ENCODE assay signal across 33 cellular contexts in the genomic region with DNA sequence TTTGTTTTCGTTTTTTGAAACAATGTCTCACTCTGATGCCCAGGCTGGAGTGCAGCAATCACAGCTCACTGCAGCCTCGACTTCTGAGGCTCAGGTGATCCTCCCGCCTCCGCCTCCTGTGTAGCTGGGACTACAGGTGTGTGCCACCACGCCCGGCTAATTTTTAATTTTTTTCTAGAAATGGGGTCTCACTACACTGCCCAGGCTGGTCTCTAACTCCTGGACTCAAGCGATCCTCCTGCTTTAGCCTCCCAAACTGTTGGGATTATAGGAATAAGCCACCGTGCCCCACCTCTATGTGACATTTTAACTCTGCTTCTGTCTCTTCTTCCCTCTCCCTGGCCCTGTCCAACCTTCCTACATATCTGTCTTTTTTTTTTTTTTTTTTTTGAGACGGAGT. TPM values are rescaled to one million over a fixed set of nuclear protein-coding genes. Genes with fewer than 3 reads are reported as not detected.
"Had no signal": no experiment of that assay in that cellular context is flagged by ENCODE, and none has a peak within 500 bp of the region (broad histone marks: within the 10 kb centered on the region; RNA-seq: fewer than 3 reads in every experiment).

No MANE protein-coding gene starts in this region.

- H3K36me3 Mint-ChIP-seq: natural killer cell; neural progenitor cell; stimulated activated memory B cell treated with anti-CD40 and anti-IgM and Interleukin-4, amounts not matched to agents 10 μg/mL and 1 μg/mL and 100 μg/mL, for 72 hours had no signal

- H3K79me2 ChIP-seq: parathyroid adenoma had no signal

- H3K9me3 ChIP-seq: ovary, psoas muscle, right lobe of liver, sigmoid colon, spleen, suprapubic skin, thoracic aorta, thyroid gland, tibial nerve, upper lobe of left lung, vagina had no signal

- H3K9ac ChIP-seq: neural progenitor cell, parathyroid adenoma had no signal

- H3K4me2 ChIP-seq: neural progenitor cell had no signal

- H3K27ac ChIP-seq: neural progenitor cell, ovary, parathyroid adenoma, psoas muscle, right lobe of liver, sigmoid colon, spleen, suprapubic skin, thoracic aorta, thyroid gland, tibial nerve, upper lobe of left lung, vagina had no signal

- ATAC-seq: naive thymus-derived CD4-positive, alpha-beta T cell; natural killer cell; psoas muscle; right cardiac atrium; right lobe of liver; stimulated activated memory B cell treated with anti-CD40 and anti-IgM and Interleukin-4, amounts not matched to agents 10 μg/mL and 1 μg/mL and 100 μg/mL, for 72 hours; stimulated activated naive CD8-positive, alpha-beta T cell treated with anti-CD3 and anti-CD28 coated beads, Interleukin-15, amount 100 ng/mL, for 72 hours; stimulated activated naive CD8-positive, alpha-beta T cell treated with anti-CD3 and anti-CD28 coated beads, Interleukin-15, Interleukin-2, amounts not matched to agents 100 U/mL and 50 U/mL, for 24 hours had no signal

- H3K27me3 Mint-ChIP-seq: stimulated activated naive CD8-positive, alpha-beta T cell treated with anti-CD3 and anti-CD28 coated beads, Interleukin-15, amount 100 ng/mL, for 72 hours had no signal

- H3K4me3 ChIP-seq: neural progenitor cell, ovary, psoas muscle, right lobe of liver, sigmoid colon, spleen, suprapubic skin, thoracic aorta, thyroid gland, tibial nerve, upper lobe of left lung, vagina had no signal

- DNase-seq: naive thymus-derived CD4-positive, alpha-beta T cell; natural killer cell; occipital lobe; ovary; posterior cingulate gyrus; psoas muscle; right cardiac atrium; right lobe of liver; sigmoid colon; small intestine; spleen; stimulated activated CD4-positive, alpha-beta T cell treated with anti-CD3 and anti-CD28 coated beads, Interleukin-12 subunit alpha, Interleukin-12 subunit beta, amount 100 ng/mL, for 4 hours; stimulated activated CD4-positive, alpha-beta T cell treated with anti-CD3 and anti-CD28 coated beads, Interleukin-1b, Interleukin-23, amount 100 ng/mL, for 48 hours; stimulated activated CD4-positive, alpha-beta T cell treated with anti-CD3 and anti-CD28 coated beads, Interleukin-4, amount 100 ng/mL, for 1 hour; stimulated activated CD4-positive, alpha-beta T cell treated with anti-CD3 and anti-CD28 coated beads, Interleukin-4, amount 100 ng/mL, for 4 hours; stimulated activated CD8-positive, alpha-beta memory T cell treated with anti-CD3 and anti-CD28 coated beads, Interleukin-4, amount 100 ng/mL, for 48 hours; stimulated activated naive CD4-positive, alpha-beta T cell; stimulated activated naive CD8-positive, alpha-beta T cell treated with anti-CD3 and anti-CD28 coated beads, Interleukin-15, amount 100 ng/mL, for 72 hours; stimulated activated naive CD8-positive, alpha-beta T cell treated with anti-CD3 and anti-CD28 coated beads, Interleukin-15, Interleukin-2, amounts not matched to agents 100 U/mL and 50 U/mL, for 24 hours; substantia nigra; thyroid gland; trophoblast cell had no signal

- H3K9me3 Mint-ChIP-seq: natural killer cell; neural progenitor cell; stimulated activated memory B cell treated with anti-CD40 and anti-IgM and Interleukin-4, amounts not matched to agents 10 μg/mL and 1 μg/mL and 100 μg/mL, for 72 hours; stimulated activated naive CD8-positive, alpha-beta T cell treated with anti-CD3 and anti-CD28 coated beads, Interleukin-15, amount 100 ng/mL, for 72 hours had no signal

- H3K4me3 Mint-ChIP-seq: naive thymus-derived CD4-positive, alpha-beta T cell; natural killer cell; nephron; neural progenitor cell; stimulated activated memory B cell treated with anti-CD40 and anti-IgM and Interleukin-4, amounts not matched to agents 10 μg/mL and 1 μg/mL and 100 μg/mL, for 72 hours; stimulated activated naive CD8-positive, alpha-beta T cell treated with anti-CD3 and anti-CD28 coated beads, Interleukin-15, amount 100 ng/mL, for 72 hours had no signal

- H3K36me3 ChIP-seq: neural progenitor cell, ovary, right lobe of liver, sigmoid colon, spleen, suprapubic skin, thoracic aorta, thyroid gland, tibial nerve, upper lobe of left lung, vagina had no signal

- H3K27ac Mint-ChIP-seq: naive thymus-derived CD4-positive, alpha-beta T cell; natural killer cell; nephron; neural progenitor cell; progenitor cell of endocrine pancreas; stimulated activated memory B cell treated with anti-CD40 and anti-IgM and Interleukin-4, amounts not matched to agents 10 μg/mL and 1 μg/mL and 100 μg/mL, for 72 hours; stimulated activated naive CD8-positive, alpha-beta T cell treated with anti-CD3 and anti-CD28 coated beads, Interleukin-15, amount 100 ng/mL, for 72 hours had no signal

- H3K4me1 ChIP-seq: neural progenitor cell, psoas muscle, right lobe of liver had no signal

- H3K27me3 ChIP-seq: ovary had no signal

- H2AFZ ChIP-seq: neural progenitor cell, parathyroid adenoma had no signal

RNA-seq across cellular contexts. Expression of a gene that starts 5.1 kb away (rescaled TPM):
- total RNA-seq: skeletal muscle tissue, suprapubic skin, tibial nerve had no signal
